Comparison of ENCODE assay signal across 1 cellular context in genomic region chr22:20425821-20426615, GRCh38.
TF ChIP-seq lines count a peak whose summit lies in the region.

No MANE protein-coding gene starts in this region.

TF ChIP-seq in K562, 482 proteins besides CTCF, POLR2A, EP300 and RAD21:
- no peak for TF ChIP-seq ID3 (CRISPR knock-in tag; IDR thresholded peaks at IDR 0.05)
- TF ChIP-seq ID3 (tag; IDR thresholded peaks at IDR 0.05), result peak; percentile 14; the same call in 1 of the 2 replicates
- no peak for TF ChIP-seq WHSC1 (IDR thresholded peaks at IDR 0.05; ENCODE audit: low read length)
- peak; percentile 21; the same call in 1 of the 2 replicates for TF ChIP-seq ETS1 (conservative IDR thresholded peaks at IDR 0.05; ENCODE audit: control insufficient read depth, low read depth, low read length)
- TF ChIP-seq ZNF280B (CRISPR knock-in tag; IDR thresholded peaks at IDR 0.05), result 0 out of 2 replicates have a peak, but pooled peaks have one; percentile 15
- peak; percentile 41; the same call in 1 of the 2 replicates for TF ChIP-seq HNRNPL (IDR thresholded peaks at IDR 0.05; ENCODE audit: low read depth, low read length)
